Comparison of ENCODE assay signal across 9 cellular contexts in the genomic region with DNA sequence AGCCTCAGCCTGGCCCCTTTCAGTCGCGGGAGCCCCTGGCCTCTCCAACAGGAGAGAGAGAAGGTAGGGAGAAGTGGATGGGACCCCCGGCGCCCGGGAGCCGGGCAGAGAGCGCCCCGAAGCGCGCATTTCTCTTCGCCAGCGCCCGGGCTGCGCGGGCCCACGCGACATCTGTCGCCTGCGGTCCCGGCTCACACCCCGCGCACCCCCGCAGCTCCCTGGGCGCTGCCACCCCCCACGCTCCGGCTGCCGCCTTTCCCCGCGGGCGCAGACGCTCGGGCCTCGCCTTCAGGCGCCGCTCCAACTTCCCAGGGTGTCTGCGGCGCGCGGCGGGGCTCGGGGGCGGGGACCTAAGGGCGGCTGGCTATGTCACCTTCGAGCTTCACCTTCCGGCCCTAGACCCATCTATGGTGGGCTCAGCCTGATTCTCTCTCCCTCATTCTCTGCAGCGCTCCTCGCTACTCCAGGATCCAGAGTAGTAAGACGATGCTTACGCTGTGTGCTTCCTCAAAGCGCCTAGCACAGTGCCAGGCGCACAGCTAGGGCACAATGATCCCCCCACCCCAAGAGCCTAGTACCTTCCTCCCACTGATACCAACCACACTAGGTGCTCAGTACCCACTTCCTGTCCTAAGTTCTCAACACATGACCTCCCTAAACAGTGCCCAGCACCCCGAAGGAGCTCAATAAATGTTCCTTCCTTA. TPM values are rescaled to one million over a fixed set of nuclear protein-coding genes. Genes with fewer than 3 reads are reported as not detected.
DNase-seq lines count a peak whose midpoint lies in the region; ATAC-seq and TF ChIP-seq lines count a peak whose summit lies in the region.
"Had no signal": no experiment of that assay in that cellular context is flagged by ENCODE, and none has a peak within 500 bp of the region (broad histone marks: within the 10 kb centered on the region; RNA-seq: fewer than 3 reads in every experiment).

No MANE protein-coding gene starts in this region.

- TF ChIP-seq CTCF in PC-9 (conservative IDR thresholded peaks at IDR 0.05) (no peak), epithelial cell of proximal tubule (conservative IDR thresholded peaks at IDR 0.05; ENCODE audit: low read depth, low read length) (no peak), gastrocnemius medialis (IDR thresholded peaks at IDR 0.05 in 4 of 5, conservative IDR thresholded peaks at IDR 0.05 in 1 of 5) (no peak)

- 0 out of 2 replicates have a peak, but pooled peaks cover 5% of the 10 kb centered on the region for H3K36me3 ChIP-seq in PC-9 (ENCODE audit: low read depth)
- H3K36me3 ChIP-seq in gastrocnemius medialis, result no peaks in the 10 kb centered on the region

- ATAC-seq in gastrocnemius medialis (no peak), GM21367 (IDR thresholded peaks at IDR 0.05; ENCODE audit: unreplicated experiment) (no peak), HG02759 (IDR thresholded peaks at IDR 0.05; ENCODE audit: unreplicated experiment) (no peak)

- H3K9me2 ChIP-seq in PC-9 (ENCODE audit: insufficient read depth), result no peaks in the 10 kb centered on the region

- peak overlapping the region; percentile 67 for H3K4me3 ChIP-seq in PC-9
- H3K4me3 ChIP-seq in epithelial cell of proximal tubule (ENCODE audit: low read depth, low read length), result peak overlapping the region; percentile 36
- peak overlapping the region; percentile 6 to 48 (median 36) for H3K4me3 ChIP-seq in gastrocnemius medialis

- H4K20me1 ChIP-seq in PC-9 (ENCODE audit: insufficient read depth), result no peaks in the 10 kb centered on the region

- peaks cover 18% of the 10 kb centered on the region for H3K4me1 ChIP-seq in PC-9 (replicated peaks; ENCODE audit: insufficient read depth)
- peaks cover 14 to 36% of the 10 kb centered on the region in 2 donors for H3K4me1 ChIP-seq in gastrocnemius medialis

- H3K27me3 ChIP-seq in PC-9 (ENCODE audit: insufficient read depth, low read depth), result peaks cover 3% of the 10 kb centered on the region; the same call in 1 of the 2 replicates
- peaks cover 44 to 73% (median 73%) of the 10 kb centered on the region in 3 donors for H3K27me3 ChIP-seq in gastrocnemius medialis

- CTCF ChIA-PET in PC-9 (lab: Charles Lee), result interaction anchor here (1.2 kb wide), 1 partner anchor 143 kb away, joined by 3 read pairs; no protein-coding TSS in a partner anchor

- in situ Hi-C loops in gastrocnemius medialis (cut with MboI; ENCODE audit: low sequenced_read_pairs in 4 of 4), result no loop called here

- peaks cover 19% of the 10 kb centered on the region; the same call in 1 of the 2 replicates for H3K79me2 ChIP-seq in PC-9 (ENCODE audit: low read depth)

- POLR2A ChIA-PET in PC-9 (lab: Charles Lee; ENCODE audit: unreplicated experiment), result interaction anchor here (0.5 kb wide), 1 partner anchor 13 kb away, joined by 4 read pairs; no protein-coding TSS in a partner anchor

- H2AFZ ChIP-seq in PC-9, result peak overlapping the region; percentile 63; the same call in 1 of the 2 replicates

- H3F3A ChIP-seq in PC-9 (ENCODE audit: insufficient read depth, low read depth), result peaks cover 37% of the 10 kb centered on the region

- peak overlapping the region; percentile 96 for H3K4me2 ChIP-seq in PC-9

- H3K27ac ChIP-seq in PC-9 (peak overlapping the region; percentile 55), gastrocnemius medialis (no peak overlapping the region)

- peaks cover 1% of the 10 kb centered on the region; the same call in 1 of the 2 replicates for H3K9me3 ChIP-seq in PC-9 (ENCODE audit: insufficient read depth, low read depth)
- no peaks in the 10 kb centered on the region for H3K9me3 ChIP-seq in gastrocnemius medialis

- no TSS peak for BruUV-seq in PC-9 (replicated peaks; lab: Mats Ljungman, UMichigan)

- intact Hi-C loops in PC-9 (cut with micrococcal nuclease; ENCODE audit: unreplicated experiment) (loop anchor here (2.0 kb wide), 1 partner anchor 37 kb away; no protein-coding TSS in a partner anchor), gastrocnemius medialis (cut with DNase I; ENCODE audit: low total_unique reads) (loop anchor here (5.0 kb wide), 1 partner anchor 177 kb away; no protein-coding TSS in a partner anchor)

- no peak for TF ChIP-seq POLR2A in gastrocnemius medialis (IDR thresholded peaks at IDR 0.05)

- peak; percentile 17 for DNase-seq in NCI-H748 (lab: John Stamatoyannopoulos, UW; ENCODE audit: unreplicated experiment)
- no peak for DNase-seq in NCI-H748 treated with DMSO at 0.1 percent for 48 hours (lab: John Stamatoyannopoulos, UW)
- DNase-seq in PC-9, result peak in 1 of 2 experiments; percentile 37
- no peak for DNase-seq in epithelial cell of proximal tubule (ENCODE audit: low read depth)
- no peak for DNase-seq in gastrocnemius medialis
- no peak for DNase-seq in kidney glomerular epithelial cell (lab: John Stamatoyannopoulos, UW)

RNA-seq across cellular contexts. Expression of gene HRK, which starts 1.6 kb away (rescaled TPM):
- total RNA-seq in PC-9 (2021), result 0.55 and 1.4 TPM in 2 replicates
- not detected in 2 replicates for total RNA-seq in epithelial cell of proximal tubule
- not detected for total RNA-seq in gastrocnemius medialis
- total RNA-seq: bronchial epithelial cell had no signal

RNA-seq across cellular contexts. Expression of gene FBXW8, which starts 31.1 kb away (rescaled TPM):
- total RNA-seq in PC-9 (2021) (20.6 and 27.4 TPM in 2 replicates), epithelial cell of proximal tubule (13.1 and 14.4 TPM in 2 replicates), gastrocnemius medialis (1 to 10 TPM; 4.2 to 5.6 (median 4.7) TPM)
